8 cellular contexts compared by ENCODE assay signal in genomic region chr3:141294848-141295247, GRCh38.
A peak's percentile ranks its signal among the peaks of the same experiment; 100 is the strongest.
DNase-seq lines count a peak whose midpoint lies in the region; ATAC-seq and TF ChIP-seq lines count a peak whose summit lies in the region.

No MANE protein-coding gene starts in this region.

- H3K4me2 ChIP-seq in OCI-LY1 (ENCODE audit: low read length) = peak overlapping the region; percentile 37

- peak overlapping the region; percentile 68 to 88 (median 80) for H3K4me3 Mint-ChIP-seq in naive B cell

- DNase-seq in AG10803 (ENCODE audit: low read depth) (peak; percentile 57), dedifferentiated amniotic fluid mesenchymal stem cell (ENCODE audit: extremely low spot score) (peak; percentile 61), naive B cell (no peak), NCI-H2227 treated with DMSO at 0.1 percent for 48 hours (lab: John Stamatoyannopoulos, UW) (no peak), NCI-H2107 (lab: John Stamatoyannopoulos, UW) (no peak)

- peak overlapping the region; percentile 64 for H2AFZ ChIP-seq in OCI-LY1 (ENCODE audit: low read length)

- TF ChIP-seq CTCF in AG10803 (conservative IDR thresholded peaks at IDR 0.05; ENCODE audit: low read length) (no peak), OCI-LY1 (IDR thresholded peaks at IDR 0.05; ENCODE audit: low read length) (no peak)

- H3K9ac ChIP-seq in OCI-LY1 (ENCODE audit: low read length) = no peak overlapping the region

- H3K36me3 ChIP-seq in OCI-LY1 (ENCODE audit: insufficient read depth, low read length) = no peaks in the 10 kb centered on the region

- no peaks in the 10 kb centered on the region for H3K9me3 ChIP-seq in OCI-LY1 (ENCODE audit: low read length)

- peaks cover 7% of the 10 kb centered on the region for H3K4me1 ChIP-seq in OCI-LY1 (ENCODE audit: insufficient read depth, low read length, severe bottlenecking)

- no peaks in the 10 kb centered on the region for H3K36me3 Mint-ChIP-seq in naive B cell

- H3F3A ChIP-seq in OCI-LY1 (ENCODE audit: insufficient read depth, low read length) = no peaks in the 10 kb centered on the region

- H3K27ac ChIP-seq in OCI-LY1 (ENCODE audit: low read depth, low read length, poor library complexity, severe bottlenecking) = no peak overlapping the region

- H3K4me3 ChIP-seq in AG10803 (ENCODE audit: low read length) = peak overlapping the region; percentile 42
- H3K4me3 ChIP-seq in OCI-LY1 (ENCODE audit: low read depth, low read length, poor library complexity, severe bottlenecking) = no peak overlapping the region

- H4K20me1 ChIP-seq in OCI-LY1 (ENCODE audit: insufficient read depth, low read length) = no peaks in the 10 kb centered on the region

- no peak for ATAC-seq in naive B cell (ENCODE audit: low read depth in 2 of 2)
- ATAC-seq in HG02852 (IDR thresholded peaks at IDR 0.05; ENCODE audit: unreplicated experiment) = no peak
- ATAC-seq in GM18907 (IDR thresholded peaks at IDR 0.05; ENCODE audit: unreplicated experiment) = no peak

- H3K4me1 Mint-ChIP-seq in naive B cell = peaks cover 0 to 14% (median 6%) of the 10 kb centered on the region in 3 donors

- peak overlapping the region in 5 of 6 donors; percentile 10 to 82 (median 48) for H3K27ac Mint-ChIP-seq in naive B cell

- no peaks in the 10 kb centered on the region for H3K79me2 ChIP-seq in OCI-LY1 (ENCODE audit: insufficient read depth, low read length)

- H3K27me3 ChIP-seq in OCI-LY1 (ENCODE audit: insufficient read depth, low read length) = no peaks in the 10 kb centered on the region

- H3K27me3 Mint-ChIP-seq in naive B cell = no peaks in the 10 kb centered on the region

- no peaks in the 10 kb centered on the region for H3K9me2 ChIP-seq in OCI-LY1 (ENCODE audit: low read depth, low read length)

- no peaks in the 10 kb centered on the region for H3K9me3 Mint-ChIP-seq in naive B cell

Comparison
In these comparisons a context has a peak if more than half of its experiments do, and no peak if none do; other contexts are left out.
1. DNase-seq: peak in AG10803 (single experiment) and dedifferentiated amniotic fluid mesenchymal stem cell (single experiment); none in naive B cell (single experiment), NCI-H2227 treated with DMSO at 0.1 percent for 48 hours (single experiment) and NCI-H2107 (single experiment).